In genomic region chr3:72163809-72164634, GRCh38 we compare ENCODE assay signal across 1 cellular context.
A peak's percentile ranks its signal among the peaks of the same experiment; 100 is the strongest.
TF ChIP-seq lines count a peak whose summit lies in the region.

No MANE protein-coding gene starts in this region.

TF ChIP-seq in K562, 482 proteins besides CTCF, POLR2A, EP300 and RAD21 (continued from another document and continues in another):
- TF ChIP-seq ZBTB5 (IDR thresholded peaks at IDR 0.05) (no peak), U2AF1 (optimal IDR thresholded peaks at IDR 0.05; ENCODE audit: low read depth, low read length) (no peak), HDAC1 (IDR thresholded peaks at IDR 0.05) (0 out of 4 replicates have a peak, but pooled peaks of 1 of the 2 experiments have one; percentile 34), MEF2D (tag; conservative IDR thresholded peaks at IDR 0.05; ENCODE audit: low read depth) (peak; percentile 24; the same call in 1 of the 2 replicates), RNF2 (IDR thresholded peaks at IDR 0.05) (peak; percentile 94), SMARCB1 (IDR thresholded peaks at IDR 0.05; ENCODE audit: insufficient read length, low read depth) (no peak), ZFX (CRISPR knock-in tag; IDR thresholded peaks at IDR 0.05) (0 out of 2 replicates have a peak, but pooled peaks have one; percentile 1), SRSF9 (IDR thresholded peaks at IDR 0.05; ENCODE audit: borderline replicate concordance, low read depth, low read length) (no peak), MIER1 (IDR thresholded peaks at IDR 0.05; ENCODE audit: low read depth) (no peak), SMC3 (conservative IDR thresholded peaks at IDR 0.05; ENCODE audit: insufficient read depth, low read depth, low read length) (no peak), RBM22 (IDR thresholded peaks at IDR 0.05; ENCODE audit: low read depth, low read length, poor library complexity, severe bottlenecking) (no peak), CREB3L1 (IDR thresholded peaks at IDR 0.05; ENCODE audit: borderline replicate concordance, low read depth) (no peak; the same call in 1 of the 2 replicates), SNRNP70 (optimal IDR thresholded peaks at IDR 0.05; ENCODE audit: low read depth, low read length) (no peak), ZBTB9 (CRISPR knock-in tag; IDR thresholded peaks at IDR 0.05) (no peak), SMAD3 (CRISPR knock-in tag; conservative IDR thresholded peaks at IDR 0.05) (0 out of 2 replicates have a peak, but pooled peaks have one; percentile 39), MLX (CRISPR knock-in tag; conservative IDR thresholded peaks at IDR 0.05) (no peak), FOXA3 (CRISPR knock-in tag; conservative IDR thresholded peaks at IDR 0.05 in 1 of 2, IDR thresholded peaks at IDR 0.05 in 1 of 2) (peak in 1 of 2 experiments; percentile 74; a peak in 2 of 4 replicates), ZNF212 (CRISPR knock-in tag; IDR thresholded peaks at IDR 0.05) (no peak), GTF3C2 (IDR thresholded peaks at IDR 0.05; ENCODE audit: borderline replicate concordance, extremely low read depth, insufficient read length) (no peak), RBM15 (IDR thresholded peaks at IDR 0.05; ENCODE audit: insufficient read depth, low read length) (no peak), ZNF592 (IDR thresholded peaks at IDR 0.05) (peak; percentile 82), ZNF146 (CRISPR knock-in tag; IDR thresholded peaks at IDR 0.05; ENCODE audit: unreplicated experiment) (no peak), SLC30A9 (CRISPR knock-in tag; IDR thresholded peaks at IDR 0.05) (no peak), NCOA6 (IDR thresholded peaks at IDR 0.05) (no peak), ZNF134 (CRISPR knock-in tag; conservative IDR thresholded peaks at IDR 0.05) (no peak), ZEB2 (IDR thresholded peaks at IDR 0.05) (peak; percentile 95), NRF1 (conservative IDR thresholded peaks at IDR 0.05 in 1 of 2, IDR thresholded peaks at IDR 0.05 in 1 of 2) (peak; percentile 16 to 38; a peak in 3 of 4 replicates), TOE1 (IDR thresholded peaks at IDR 0.05; ENCODE audit: borderline replicate concordance) (peak; percentile 26; the same call in 1 of the 2 replicates), TOE1 (CRISPR knock-in tag; IDR thresholded peaks at IDR 0.05; ENCODE audit: borderline replicate concordance, low read depth) (no peak), ZNF695 (CRISPR knock-in tag; IDR thresholded peaks at IDR 0.05) (no peak), HMG20A (CRISPR knock-in tag; conservative IDR thresholded peaks at IDR 0.05) (no peak), PRDM10 (IDR thresholded peaks at IDR 0.05; ENCODE audit: partially characterized antibody) (no peak), MCM2 (IDR thresholded peaks at IDR 0.05; ENCODE audit: low read depth) (no peak), CBX8 (IDR thresholded peaks at IDR 0.05; ENCODE audit: borderline replicate concordance, extremely low read depth, low read depth, low read length, poor library complexity, severe bottlenecking) (no peak), FOXM1 (IDR thresholded peaks at IDR 0.05; ENCODE audit: low read depth) (peak; percentile 82), FOXM1 (CRISPR knock-in tag; IDR thresholded peaks at IDR 0.05; ENCODE audit: low read depth) (no peak), ZNF551 (CRISPR knock-in tag; IDR thresholded peaks at IDR 0.05) (no peak), GATA2 (CRISPR knock-in tag; IDR thresholded peaks at IDR 0.05) (peak; percentile 78), TAF7 (tag; IDR thresholded peaks at IDR 0.05) (no peak), ZBTB26 (CRISPR knock-in tag; IDR thresholded peaks at IDR 0.05) (no peak), SMARCC2 (IDR thresholded peaks at IDR 0.05; ENCODE audit: low read depth) (no peak), NFE2 (IDR thresholded peaks at IDR 0.05; ENCODE audit: low read depth) (peak; percentile 42; the same call in 1 of the 2 replicates), SP1 (CRISPR knock-in tag; IDR thresholded peaks at IDR 0.05) (0 out of 2 replicates have a peak, but pooled peaks have one; percentile 36), ZNF347 (CRISPR knock-in tag; IDR thresholded peaks at IDR 0.05; ENCODE audit: low read depth) (no peak), POLR2H (tag; IDR thresholded peaks at IDR 0.05; ENCODE audit: low read depth) (peak; percentile 41; the same call in 1 of the 2 replicates), KLF1 (tag; IDR thresholded peaks at IDR 0.05) (0 out of 2 replicates have a peak, but pooled peaks have one; percentile 64), ARID2 (IDR thresholded peaks at IDR 0.05) (no peak), HDAC2 (IDR thresholded peaks at IDR 0.05) (peak; percentile 66; the same call in 1 of the 2 replicates), NFIC (IDR thresholded peaks at IDR 0.05) (peak; percentile 71), HDAC8 (tag; IDR thresholded peaks at IDR 0.05) (no peak), FOSL1 (tag; conservative IDR thresholded peaks at IDR 0.05) (0 out of 2 replicates have a peak, but pooled peaks have one; percentile 22), MCM7 (IDR thresholded peaks at IDR 0.05) (no peak), ZSCAN29 (IDR thresholded peaks at IDR 0.05) (no peak), ZNF143 (CRISPR knock-in tag; IDR thresholded peaks at IDR 0.05) (no peak)
